ENCODE assay signal across 8 cellular contexts in the genomic region with DNA sequence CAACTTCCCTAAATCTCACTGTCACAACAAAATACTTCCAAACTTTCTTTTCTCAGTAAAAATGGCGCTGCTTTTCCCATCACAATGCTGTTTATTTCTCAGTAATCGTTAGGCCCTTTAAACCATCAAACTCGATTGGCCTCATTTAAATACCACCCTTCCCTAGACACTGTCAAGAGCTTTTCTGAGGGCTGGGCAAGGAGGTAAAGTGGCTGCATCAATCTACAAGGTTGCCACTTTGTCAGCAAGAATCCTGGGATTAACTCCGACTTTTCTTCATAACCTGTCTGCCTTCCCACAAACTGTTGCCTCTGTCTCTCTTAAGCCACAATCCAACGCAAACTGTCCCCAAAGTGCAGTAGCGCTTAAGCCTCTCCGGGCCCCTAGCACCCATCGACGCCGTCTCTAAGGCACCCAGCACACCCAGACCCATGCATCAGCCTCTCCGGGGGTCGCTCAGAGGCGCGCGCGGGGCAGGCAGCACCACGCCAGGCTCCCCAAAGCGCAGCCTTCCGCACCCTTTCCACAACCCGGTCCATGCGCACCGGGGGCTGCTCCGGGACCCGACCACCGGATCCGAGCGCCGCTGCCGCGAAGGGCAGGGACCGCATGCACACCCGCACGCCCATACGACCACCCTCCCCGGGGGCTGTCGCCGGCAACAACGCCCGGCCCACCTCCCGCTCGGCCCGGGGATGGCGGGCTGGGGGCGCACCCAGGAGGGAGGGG. TPM values are rescaled to one million over a fixed set of nuclear protein-coding genes. Genes with fewer than 3 reads are reported as not detected.
A peak's percentile ranks its signal among the peaks of the same experiment; 100 is the strongest.
DNase-seq lines count a peak whose midpoint lies in the region; ATAC-seq and TF ChIP-seq lines count a peak whose summit lies in the region.

No MANE protein-coding gene starts in this region.

- H3K27me3 Mint-ChIP-seq in activated naive CD4-positive, alpha-beta T cell treated with anti-CD3 and anti-CD28 coated beads, Interleukin-2, amount 10 ng/mL, durations not matched to agents 7 days and 5 days = peaks cover 18% of the 10 kb centered on the region
- no peaks in the 10 kb centered on the region for H3K27me3 Mint-ChIP-seq in progenitor cell of endocrine pancreas

- peaks cover 20% of the 10 kb centered on the region for H3K4me1 Mint-ChIP-seq in activated naive CD4-positive, alpha-beta T cell treated with anti-CD3 and anti-CD28 coated beads, Interleukin-2, amount 10 ng/mL, durations not matched to agents 7 days and 5 days
- peaks cover 22% of the 10 kb centered on the region for H3K4me1 Mint-ChIP-seq in progenitor cell of endocrine pancreas (ENCODE audit: low read depth)

- CTCF ChIA-PET in activated naive CD4-positive, alpha-beta T cell treated with anti-CD3 and anti-CD28 coated beads, Interleukin-2, amount 10 ng/mL, durations not matched to agents 7 days and 5 days (lab: Charles Lee) = no interaction called here

- intact Hi-C loops in cardiac septum (cut with DNase I) = no loop called here

- no peak overlapping the region for H3K27ac Mint-ChIP-seq in activated naive CD4-positive, alpha-beta T cell treated with anti-CD3 and anti-CD28 coated beads, Interleukin-2, amount 10 ng/mL, durations not matched to agents 7 days and 5 days
- H3K27ac Mint-ChIP-seq in progenitor cell of endocrine pancreas = peak overlapping the region; percentile 73

- TF ChIP-seq POLR2A in GM18505 (IDR thresholded peaks at IDR 0.05; ENCODE audit: borderline replicate concordance, extremely low read depth, insufficient read depth, insufficient read length) = no peak

- H3K36me3 Mint-ChIP-seq in activated naive CD4-positive, alpha-beta T cell treated with anti-CD3 and anti-CD28 coated beads, Interleukin-2, amount 10 ng/mL, durations not matched to agents 7 days and 5 days = no peaks in the 10 kb centered on the region
- H3K36me3 Mint-ChIP-seq in progenitor cell of endocrine pancreas (ENCODE audit: insufficient read depth) = peaks cover 1% of the 10 kb centered on the region

- ATAC-seq in GM18505 (IDR thresholded peaks at IDR 0.05; ENCODE audit: unreplicated experiment) (peak; percentile 14), GM19328 (IDR thresholded peaks at IDR 0.05; ENCODE audit: unreplicated experiment) (no peak), HG02884 (IDR thresholded peaks at IDR 0.05; ENCODE audit: unreplicated experiment) (no peak)

- DNase-seq in 8988T (peak; percentile 31), NCI-H345 (lab: John Stamatoyannopoulos, UW) (peak; percentile 50), cardiac septum (ENCODE audit: low spot score) (peak; percentile 77), progenitor cell of endocrine pancreas (ENCODE audit: low spot score, unreplicated experiment) (peak; percentile 26)
- DNase-seq in activated naive CD4-positive, alpha-beta T cell treated with anti-CD3 and anti-CD28 coated beads, Interleukin-2, amount 10 ng/mL, durations not matched to agents 7 days and 5 days = peak; percentile 32

- no peak for TF ChIP-seq CTCF in progenitor cell of endocrine pancreas (IDR thresholded peaks at IDR 0.05; ENCODE audit: unreplicated experiment)

- H3K9me3 Mint-ChIP-seq in activated naive CD4-positive, alpha-beta T cell treated with anti-CD3 and anti-CD28 coated beads, Interleukin-2, amount 10 ng/mL, durations not matched to agents 7 days and 5 days = no peaks in the 10 kb centered on the region
- H3K9me3 Mint-ChIP-seq in progenitor cell of endocrine pancreas (ENCODE audit: low read depth) = no peaks in the 10 kb centered on the region

- H3K4me3 Mint-ChIP-seq in activated naive CD4-positive, alpha-beta T cell treated with anti-CD3 and anti-CD28 coated beads, Interleukin-2, amount 10 ng/mL, durations not matched to agents 7 days and 5 days = peak overlapping the region; percentile 73
- H3K4me3 Mint-ChIP-seq in progenitor cell of endocrine pancreas (ENCODE audit: low read depth) = peak overlapping the region; percentile 79

RNA-seq across cellular contexts. Expression of gene MBOAT2, which starts 0.7 kb away (rescaled TPM):
- total RNA-seq in cardiac septum (48.2 TPM), progenitor cell of endocrine pancreas (49.8 and 58.9 TPM in 2 replicates)

Comparison
In these comparisons a context has a peak if more than half of its experiments do, and no peak if none do; other contexts are left out.
1. DNase-seq: peak in every context shown above with its lines; median percentile 77 in cardiac septum; 50 in NCI-H345; 32 in activated naive CD4-positive, alpha-beta T cell treated with anti-CD3 and anti-CD28 coated beads, Interleukin-2, amount 10 ng/mL, durations not matched to agents 7 days and 5 days; 31 in 8988T; 26 in progenitor cell of endocrine pancreas.